8 cellular contexts compared by ENCODE assay signal in genomic region chr1:93692983-93693591, GRCh38. TPM values are rescaled to one million over a fixed set of nuclear protein-coding genes. Genes with fewer than 3 reads are reported as not detected.
A peak's percentile ranks its signal among the peaks of the same experiment; 100 is the strongest.
DNase-seq lines count a peak whose midpoint lies in the region; ATAC-seq lines count a peak whose summit lies in the region.

No MANE protein-coding gene starts in this region.

- peak; percentile 48 for DNase-seq in activated T-cell treated with anti-CD3 and anti-CD28 coated beads for 24 hours (ENCODE audit: low read depth)
- no peak for DNase-seq in activated T-cell treated with anti-CD3 and anti-CD28 coated beads, Interleukin-2, amount 50 U/mL, for 1 hour
- DNase-seq in SJSA1 (ENCODE audit: low read depth in 1 of 2, low spot score in 2 of 2) = peak; percentile 71 to 85
- peak; percentile 56 for DNase-seq in fibroblast of gingiva (ENCODE audit: low read depth)
- DNase-seq in anterior cingulate cortex (lab: John Stamatoyannopoulos, UW) = no peak
- DNase-seq in hippocampal formation (lab: John Stamatoyannopoulos, UW) = no peak

- H3K9me3 Mint-ChIP-seq in stimulated activated memory B cell treated with anti-CD40 and anti-IgM and Interleukin-4, amounts not matched to agents 10 μg/mL and 1 μg/mL and 100 μg/mL, for 72 hours = no peaks in the 10 kb centered on the region

- ATAC-seq in HG02885 (IDR thresholded peaks at IDR 0.05; ENCODE audit: poor library complexity, unreplicated experiment) = peak; percentile 76
- peak; percentile 92 for ATAC-seq in stimulated activated memory B cell treated with anti-CD40 and anti-IgM and Interleukin-4, amounts not matched to agents 10 μg/mL and 1 μg/mL and 100 μg/mL, for 72 hours

- peaks cover 40% of the 10 kb centered on the region for H3K4me1 ChIP-seq in SJSA1 (replicated peaks)

- no peaks in the 10 kb centered on the region for H3K27me3 Mint-ChIP-seq in stimulated activated memory B cell treated with anti-CD40 and anti-IgM and Interleukin-4, amounts not matched to agents 10 μg/mL and 1 μg/mL and 100 μg/mL, for 72 hours

- peak overlapping the region; percentile 52 for H3K4me3 Mint-ChIP-seq in stimulated activated memory B cell treated with anti-CD40 and anti-IgM and Interleukin-4, amounts not matched to agents 10 μg/mL and 1 μg/mL and 100 μg/mL, for 72 hours

- H3K27ac Mint-ChIP-seq in stimulated activated memory B cell treated with anti-CD40 and anti-IgM and Interleukin-4, amounts not matched to agents 10 μg/mL and 1 μg/mL and 100 μg/mL, for 72 hours = no peak overlapping the region

- H3K36me3 ChIP-seq in SJSA1 = no peaks in the 10 kb centered on the region

- no peaks in the 10 kb centered on the region for H3K36me3 Mint-ChIP-seq in stimulated activated memory B cell treated with anti-CD40 and anti-IgM and Interleukin-4, amounts not matched to agents 10 μg/mL and 1 μg/mL and 100 μg/mL, for 72 hours

- no peaks in the 10 kb centered on the region for H3K27me3 ChIP-seq in SJSA1 (replicated peaks)

- H3K4me3 ChIP-seq in SJSA1 = no peak overlapping the region

- peak overlapping the region; percentile 93 for H3K27ac ChIP-seq in SJSA1

- H3K4me1 Mint-ChIP-seq in stimulated activated memory B cell treated with anti-CD40 and anti-IgM and Interleukin-4, amounts not matched to agents 10 μg/mL and 1 μg/mL and 100 μg/mL, for 72 hours = peaks cover 16% of the 10 kb centered on the region

- H3K9me3 ChIP-seq in SJSA1 (replicated peaks) = no peaks in the 10 kb centered on the region

RNA-seq across cellular contexts. Expression of gene BCAR3, which starts 11.4 kb away (rescaled TPM):
- total RNA-seq in SJSA1 (2014; rRNA removed; shearing (Covaris generic)) = 49.5 and 50.4 TPM in 2 replicates

Comparison
In these comparisons a context has a peak if more than half of its experiments do, and no peak if none do; other contexts are left out.
1. DNase-seq: peak in activated T-cell treated with anti-CD3 and anti-CD28 coated beads for 24 hours (single experiment), SJSA1 (2 of 2) and fibroblast of gingiva (single experiment); none in activated T-cell treated with anti-CD3 and anti-CD28 coated beads, Interleukin-2, amount 50 U/mL, for 1 hour (single experiment), anterior cingulate cortex (0 of 58) and hippocampal formation (0 of 2).